ENCODE assay signal across 24 cellular contexts in genomic region chr16:31001507-31002251, GRCh38. TPM values are rescaled to one million over a fixed set of nuclear protein-coding genes. Genes with fewer than 3 reads are reported as not detected.
DNase-seq lines count a peak whose midpoint lies in the region; ATAC-seq and TF ChIP-seq lines count a peak whose summit lies in the region.
"Had no signal": no experiment of that assay in that cellular context is flagged by ENCODE, and none has a peak within 500 bp of the region (broad histone marks: within the 10 kb centered on the region; RNA-seq: fewer than 3 reads in every experiment).

No MANE protein-coding gene starts in this region.

- H3K36me3 ChIP-seq in WERI-Rb-1 (peaks cover 4% of the 10 kb centered on the region; the same call in 1 of the 2 replicates), esophagus (ENCODE audit: control insufficient read depth in 2 of 2, insufficient read depth in 2 of 2, low read length in 1 of 2) (no peaks in the 10 kb centered on the region), parathyroid adenoma (ENCODE audit: control insufficient read depth, insufficient read depth, low read length) (no peaks in the 10 kb centered on the region)
- H3K36me3 ChIP-seq: HAP-1, pancreas, Peyer's patch, sigmoid colon had no signal

- DNase-seq in WERI-Rb-1 = no peak
- DNase-seq in MV-4-11 (lab: John Stamatoyannopoulos, UW) = no peak
- no peak for DNase-seq in hippocampal formation (lab: John Stamatoyannopoulos, UW)
- DNase-seq: activated CD4-positive, alpha-beta T cell treated with anti-CD3 and anti-CD28 coated beads, Interleukin-2, amount 50 U/mL, for 48 hours; activated gamma-delta T cell; foreskin melanocyte; islet precursor cell; naive B cell; NCI-H1105 treated with DMSO at 0.1 percent for 48 hours; NCI-H2081 treated with DMSO at 0.1 percent for 48 hours; NCI-H510A; NK-92 treated with Interleukin-12 subunit alpha and Interleukin-12 subunit beta, amount 100 ng/mL, for 24 hours; Peyer's patch; sigmoid colon; T-helper 2 cell; testis had no signal

- H3K4me3 ChIP-seq in WERI-Rb-1 (ENCODE audit: low read depth, low read length) = no peak overlapping the region
- H3K4me3 ChIP-seq in esophagus (ENCODE audit: low read depth in 1 of 2, low read length in 2 of 2) = no peak overlapping the region
- H3K4me3 ChIP-seq in parathyroid adenoma (ENCODE audit: low read depth, low read length) = no peak overlapping the region
- H3K4me3 ChIP-seq: HAP-1, pancreas, Peyer's patch, sigmoid colon, SK-N-MC, testis had no signal

- H3K9me3 ChIP-seq in WERI-Rb-1 (ENCODE audit: severe bottlenecking) (no peaks in the 10 kb centered on the region), esophagus (ENCODE audit: control insufficient read depth in 2 of 2, insufficient read depth in 1 of 2, low read depth in 1 of 2, low read length in 1 of 2) (no peaks in the 10 kb centered on the region), parathyroid adenoma (ENCODE audit: control insufficient read depth, low read length) (no peaks in the 10 kb centered on the region)
- H3K9me3 ChIP-seq: HAP-1, pancreas, Peyer's patch, sigmoid colon, testis had no signal

- no peaks in the 10 kb centered on the region for H3K79me2 ChIP-seq in parathyroid adenoma

- peak overlapping the region; percentile 72 for H2AFZ ChIP-seq in parathyroid adenoma

- peak overlapping the region; percentile 87 for H3K27ac ChIP-seq in WERI-Rb-1
- peak overlapping the region; percentile 73 to 93 for H3K27ac ChIP-seq in esophagus (ENCODE audit: low read depth in 2 of 2, low read length in 1 of 2)
- peak overlapping the region; percentile 47 for H3K27ac ChIP-seq in parathyroid adenoma
- H3K27ac ChIP-seq: C4-2B, pancreas, Peyer's patch, SK-N-MC, testis, VCaP had no signal

- 46 to 50% methylated on average over 16 of the region's 16 CpGs for WGBS in esophagus, 2 donors

- no peak overlapping the region for H3K4me2 ChIP-seq in parathyroid adenoma (ENCODE audit: low read length)

- H3K4me1 ChIP-seq in esophagus (ENCODE audit: control insufficient read depth in 2 of 2, insufficient read depth in 2 of 2, low read length in 1 of 2) (peaks cover 6 to 29% of the 10 kb centered on the region in 2 donors), parathyroid adenoma (peaks cover 14% of the 10 kb centered on the region)
- H3K4me1 ChIP-seq: HAP-1 had no signal

- H3K9ac ChIP-seq in parathyroid adenoma = no peak overlapping the region

- TF ChIP-seq CTCF in WERI-Rb-1 (IDR thresholded peaks at IDR 0.05; ENCODE audit: low read depth, low read length) (no peak), parathyroid adenoma (IDR thresholded peaks at IDR 0.05) (no peak)

- H3K27me3 ChIP-seq in WERI-Rb-1 (ENCODE audit: insufficient read depth, low read depth, severe bottlenecking) (no peaks in the 10 kb centered on the region), esophagus (ENCODE audit: control insufficient read depth in 1 of 2, insufficient read depth in 2 of 2, low read length in 2 of 2) (no peaks in the 10 kb centered on the region), parathyroid adenoma (ENCODE audit: control insufficient read depth, insufficient read depth, low read length) (no peaks in the 10 kb centered on the region)
- H3K27me3 ChIP-seq: pancreas, Peyer's patch, sigmoid colon, testis had no signal

- no peak for ATAC-seq in HG03571 (IDR thresholded peaks at IDR 0.05; ENCODE audit: unreplicated experiment)

RNA-seq across cellular contexts. Expression of gene STX1B, which starts 8.8 kb away (rescaled TPM):
- 1 to 10 TPM in 1 of 2 donors, under 1 TPM in 1; 0.29 to 1.6 TPM for polyA plus RNA-seq in esophagus

RNA-seq across cellular contexts. Expression of gene HSD3B7, which starts 16.7 kb away (rescaled TPM):
- polyA plus RNA-seq in esophagus = 10 to 100 TPM in 1 of 2 donors, 1 to 10 TPM in 1; 6.6 to 12.1 TPM

RNA-seq across cellular contexts. Expression of gene STX4, which starts 31.7 kb away (rescaled TPM):
- polyA plus RNA-seq in esophagus = 10 to 100 TPM; 49.7 to 54.1 TPM

RNA-seq across cellular contexts. Expression of gene SETD1A, which starts 44.1 kb away (rescaled TPM):
- 1 to 10 TPM; 6.8 to 9.6 TPM for polyA plus RNA-seq in esophagus

RNA-seq across cellular contexts. Expression of gene ORAI3, which starts 52.8 kb away (rescaled TPM):
- 10 to 100 TPM in 1 of 2 donors, 1 to 10 TPM in 1; 8.5 to 11.6 TPM for polyA plus RNA-seq in esophagus
